Comparison of ENCODE assay signal across 26 cellular contexts in genomic region chr10:72132854-72133253, GRCh38. TPM values are rescaled to one million over a fixed set of nuclear protein-coding genes. Genes with fewer than 3 reads are reported as not detected.
DNase-seq lines count a peak whose midpoint lies in the region; ATAC-seq, FAIRE-seq and TF ChIP-seq lines count a peak whose summit lies in the region.
"Had no signal": no experiment of that assay in that cellular context is flagged by ENCODE, and none has a peak within 500 bp of the region (broad histone marks: within the 10 kb centered on the region; RNA-seq: fewer than 3 reads in every experiment).

No MANE protein-coding gene starts in this region.

- CTCF ChIA-PET in CD4-positive, alpha-beta T cell (lab: Charles Lee) = interaction anchor here (0.6 to 1.4 kb wide), 5 partner anchors 34 to 204 kb away, joined by 3 to 5 read pairs (median 3); no protein-coding TSS in a partner anchor
- CTCF ChIA-PET in GM12878 (lab: Yijun Ruan, JAX) = interaction anchor here (0.9 to 6.5 kb wide), 31 partner anchors 9 to 237 kb away, joined by 3 to 127 read pairs (median 6); partner anchors contain the start of genes ANAPC16 and ASCC1

- BruUV-seq in GM12878 (replicated peaks; lab: Mats Ljungman, UMichigan) = TSS peak; percentile 58

- RAD21 ChIA-PET in GM12878 (lab: Charles Lee; ENCODE audit: unreplicated experiment) = interaction anchor here (0.6 to 6.3 kb wide), 31 partner anchors 9 to 282 kb away, joined by 3 to 89 read pairs (median 5); partner anchors contain the start of genes ANAPC16, ASCC1, DDIT4 and PSAP

- H3K36me3 ChIP-seq in GM12878 (ENCODE audit: control insufficient read depth in 2 of 2, insufficient read depth in 2 of 2, low read length in 1 of 2) = peaks cover 2 to 4% of the 10 kb centered on the region in 2 experiments; a peak in 3 of 4 replicates
- no peaks in the 10 kb centered on the region for H3K36me3 ChIP-seq in uterus
- H3K36me3 ChIP-seq: HAP-1 had no signal

- H2AFZ ChIP-seq in GM12878 (ENCODE audit: control insufficient read depth, low read depth, low read length) = no peak overlapping the region
- H2AFZ ChIP-seq: PC-9 had no signal

- H3K4me1 Mint-ChIP-seq in CD4-positive, alpha-beta T cell (ENCODE audit: low read depth) = peaks cover 44% of the 10 kb centered on the region
- H3K4me1 Mint-ChIP-seq in stimulated activated effector memory CD8-positive, alpha-beta T cell treated with anti-CD3 and anti-CD28 coated beads, Interleukin-12 subunit alpha, Interleukin-12 subunit beta, amount 100 ng/mL, for 72 hours = peaks cover 29% of the 10 kb centered on the region
- H3K4me1 Mint-ChIP-seq: mesothelial cell of epicardium had no signal

- no peaks in the 10 kb centered on the region for H3K9me3 ChIP-seq in CD4-positive, alpha-beta T cell (ENCODE audit: control insufficient read depth, low read length)
- H3K9me3 ChIP-seq in GM12878 (replicated peaks; ENCODE audit: control insufficient read depth, insufficient read depth, low read length) = peaks cover 4% of the 10 kb centered on the region; the same call in 2 of the 3 replicates
- H3K9me3 ChIP-seq in uterus = no peaks in the 10 kb centered on the region
- H3K9me3 ChIP-seq: HAP-1, thoracic aorta had no signal

- no peak overlapping the region; the same call in 1 of the 2 replicates for H3K9ac ChIP-seq in GM12878 (ENCODE audit: control insufficient read depth, insufficient read depth, low read length)

- SMC1A ChIA-PET in GM12878 (lab: Charles Lee; ENCODE audit: uncharacterized antibody, unreplicated experiment) = interaction anchor here (0.5 to 10.7 kb wide), 38 partner anchors 8 to 1987 kb away, joined by 3 to 168 read pairs (median 5); partner anchors contain the start of genes ANAPC16, ASCC1, DDIT4 and TYSND1

- no peaks in the 10 kb centered on the region for H4K20me1 ChIP-seq in GM12878 (ENCODE audit: control insufficient read depth, insufficient read depth)

- ATAC-seq in CD4-positive, alpha-beta T cell (ENCODE audit: poor library complexity) = no peak
- ATAC-seq in GM18861 (IDR thresholded peaks at IDR 0.05; ENCODE audit: unreplicated experiment) = peak; percentile 3
- ATAC-seq in HG02852 (IDR thresholded peaks at IDR 0.05; ENCODE audit: unreplicated experiment) = peak; percentile 25
- peak; percentile 56 for ATAC-seq in GM12878
- no peak for ATAC-seq in stimulated activated effector memory CD8-positive, alpha-beta T cell treated with anti-CD3 and anti-CD28 coated beads, Interleukin-12 subunit alpha, Interleukin-12 subunit beta, amount 100 ng/mL, for 72 hours
- ATAC-seq in HG02885 (IDR thresholded peaks at IDR 0.05; ENCODE audit: poor library complexity, unreplicated experiment) = no peak

- DNase-seq in CD4-positive, alpha-beta T cell = no peak
- DNase-seq in GM12878 (ENCODE audit: low read depth, low spot score) (peak; percentile 15), NCI-H1436 treated with DMSO at 0.1 percent for 48 hours (lab: John Stamatoyannopoulos, UW) (no peak), uterus (no peak)
- DNase-seq in stimulated activated effector memory CD8-positive, alpha-beta T cell treated with anti-CD3 and anti-CD28 coated beads, Interleukin-12 subunit alpha, Interleukin-12 subunit beta, amount 100 ng/mL, for 72 hours (ENCODE audit: low spot score in 2 of 2) = no peak
- DNase-seq: activated T-cell treated with anti-CD3 and anti-CD28 coated beads for 4 hours; effector memory CD4-positive, alpha-beta T cell; natural killer cell; NCI-H1436; NCI-H2107; NCI-H446 treated with DMSO at 0.1 percent for 48 hours; retina; SHP77; stimulated activated CD4-positive, alpha-beta T cell treated with anti-CD3 and anti-CD28 coated beads, Interleukin-2, amount 100 ng/mL, for 24 hours had no signal

- H3K4me2 ChIP-seq in GM12878 (ENCODE audit: control insufficient read depth, insufficient read depth) = peak overlapping the region; percentile 47
- H3K4me2 ChIP-seq: PC-9, smooth muscle cell had no signal

- no peak overlapping the region for H3K27ac ChIP-seq in CD4-positive, alpha-beta T cell (ENCODE audit: low read depth, low read length)
- H3K27ac ChIP-seq in GM12878 (ENCODE audit: control insufficient read depth, insufficient read depth) = peak overlapping the region; percentile 75
- no peak overlapping the region for H3K27ac ChIP-seq in uterus
- H3K27ac ChIP-seq: PC-9, thoracic aorta had no signal

- no peaks in the 10 kb centered on the region for H3K27me3 ChIP-seq in CD4-positive, alpha-beta T cell (ENCODE audit: control insufficient read depth, insufficient read depth, low read length)
- H3K27me3 ChIP-seq in GM12878 (replicated peaks in 1 of 2; ENCODE audit: control insufficient read depth in 2 of 2, insufficient read depth in 2 of 2, low read length in 1 of 2) = no peaks in the 10 kb centered on the region
- no peaks in the 10 kb centered on the region for H3K27me3 ChIP-seq in uterus

- peak in 1 of 2 experiments; percentile 47; a peak in 1 of 4 replicates for TF ChIP-seq EP300 in GM12878 (IDR thresholded peaks at IDR 0.05; ENCODE audit: borderline replicate concordance in 1 of 2, control insufficient read depth in 1 of 2, low read depth in 2 of 2, low read length in 2 of 2)

- intact Hi-C loops in CD4-positive, alpha-beta T cell (cut with DNase I, micrococcal nuclease) = loop anchor here in 1 of 2 experiments (2.0 kb wide), 2 partner anchors 90 to 208 kb away; no protein-coding TSS in a partner anchor
- intact Hi-C loops in GM12878 (cut with micrococcal nuclease; ENCODE audit: unreplicated experiment) (loop anchor here (1.0 to 2.0 kb wide), 5 partner anchors 30 to 202 kb away; no protein-coding TSS in a partner anchor), uterus (cut with DNase I; ENCODE audit: low total_unique reads) (no loop called here)

- peaks cover 42% of the 10 kb centered on the region for H3K4me1 ChIP-seq in GM12878 (ENCODE audit: control insufficient read depth, insufficient read depth, low read length)
- H3K4me1 ChIP-seq in uterus = no peaks in the 10 kb centered on the region

- no peaks in the 10 kb centered on the region for H3K79me2 ChIP-seq in GM12878 (ENCODE audit: control insufficient read depth, insufficient read depth, low read length)

- POLR2A ChIA-PET in CD4-positive, alpha-beta T cell (lab: Charles Lee) = interaction anchor here (0.8 to 1.6 kb wide), 4 partner anchors 25 to 202 kb away, joined by 3 to 10 read pairs (median 3); partner anchors contain the start of gene SPOCK2
- POLR2A ChIA-PET in GM12878 (lab: Charles Lee) = interaction anchor here (0.8 to 2.7 kb wide), 16 partner anchors 12 to 205 kb away, joined by 3 to 18 read pairs (median 6); partner anchors contain the start of genes ANAPC16 and ASCC1

- in situ Hi-C loops in GM12878 (cut with MboI) = loop anchor here (5.0 kb wide), 1 partner anchor 204 kb away; no protein-coding TSS in a partner anchor

- no peak for TF ChIP-seq CTCF in CD4-positive, alpha-beta T cell (IDR thresholded peaks at IDR 0.05)
- TF ChIP-seq CTCF in GM12878 (IDR thresholded peaks at IDR 0.05 in 2 of 3, conservative IDR thresholded peaks at IDR 0.05 in 1 of 3; ENCODE audit: control insufficient read depth in 2 of 3, extremely low read depth in 1 of 3, insufficient read depth in 1 of 3, low read depth in 3 of 3, low read length in 3 of 3) (no peak), uterus (IDR thresholded peaks at IDR 0.05) (no peak)

- 17% methylated on average over 4 of the region's 4 CpGs for WGBS in GM12878 (ENCODE audit: insufficient coverage, insufficient replicate concordance, low lambda C conversion rate, missing lambda C conversion rate)

- H3K27me3 Mint-ChIP-seq in CD4-positive, alpha-beta T cell = no peaks in the 10 kb centered on the region
- H3K27me3 Mint-ChIP-seq: activated CD4-positive, alpha-beta memory T cell treated with anti-CD3 and anti-CD28 coated beads for 36 hours had no signal

- TF ChIP-seq POLR2A in GM12878 (IDR thresholded peaks at IDR 0.05; ENCODE audit: low read depth, low read length) = no peak
- no peak for TF ChIP-seq POLR2A in uterus (IDR thresholded peaks at IDR 0.05)

- H3K36me3 Mint-ChIP-seq in CD4-positive, alpha-beta T cell (ENCODE audit: low read depth) = peaks cover 11% of the 10 kb centered on the region
- peaks cover 26% of the 10 kb centered on the region for H3K36me3 Mint-ChIP-seq in stimulated activated effector memory CD8-positive, alpha-beta T cell treated with anti-CD3 and anti-CD28 coated beads, Interleukin-12 subunit alpha, Interleukin-12 subunit beta, amount 100 ng/mL, for 72 hours
- H3K36me3 Mint-ChIP-seq: natural killer cell had no signal

- H3K4me3 Mint-ChIP-seq in CD4-positive, alpha-beta T cell = no peak overlapping the region
- no peak overlapping the region for H3K4me3 Mint-ChIP-seq in stimulated activated effector memory CD8-positive, alpha-beta T cell treated with anti-CD3 and anti-CD28 coated beads, Interleukin-12 subunit alpha, Interleukin-12 subunit beta, amount 100 ng/mL, for 72 hours
- H3K4me3 Mint-ChIP-seq: activated CD4-positive, alpha-beta memory T cell treated with anti-CD3 and anti-CD28 coated beads for 36 hours; CD14-positive monocyte; mesothelial cell of epicardium; natural killer cell had no signal

- H3K27ac Mint-ChIP-seq in CD4-positive, alpha-beta T cell = peak overlapping the region; percentile 45
- H3K27ac Mint-ChIP-seq in stimulated activated effector memory CD8-positive, alpha-beta T cell treated with anti-CD3 and anti-CD28 coated beads, Interleukin-12 subunit alpha, Interleukin-12 subunit beta, amount 100 ng/mL, for 72 hours = no peak overlapping the region
- H3K27ac Mint-ChIP-seq: activated CD4-positive, alpha-beta memory T cell treated with anti-CD3 and anti-CD28 coated beads for 36 hours; mesothelial cell of epicardium; natural killer cell had no signal

- H3K4me3 ChIP-seq in GM12878 (0 out of 2 replicates have a peak overlapping the region, but pooled peaks have one; percentile 4), uterus (no peak overlapping the region)
- H3K4me3 ChIP-seq: HAP-1, PC-9, smooth muscle cell, thoracic aorta had no signal

- no peaks in the 10 kb centered on the region for H3K9me3 Mint-ChIP-seq in CD4-positive, alpha-beta T cell
- H3K9me3 Mint-ChIP-seq in stimulated activated effector memory CD8-positive, alpha-beta T cell treated with anti-CD3 and anti-CD28 coated beads, Interleukin-12 subunit alpha, Interleukin-12 subunit beta, amount 100 ng/mL, for 72 hours = no peaks in the 10 kb centered on the region
- H3K9me3 Mint-ChIP-seq: activated CD4-positive, alpha-beta memory T cell treated with anti-CD3 and anti-CD28 coated beads for 36 hours; mesothelial cell of epicardium; natural killer cell had no signal

- FAIRE-seq in GM12878 (lab: Jason Lieb, UNC) = no peak
- FAIRE-seq: bronchial epithelial cell, colon had no signal

- no peak for TF ChIP-seq RAD21 in GM12878 (IDR thresholded peaks at IDR 0.05; ENCODE audit: insufficient read depth, low read depth, low read length)

RNA-seq across cellular contexts. Expression of gene SPOCK2, which starts 44.5 kb away (rescaled TPM):
- 100 to 1,000 TPM; 976 to 998 TPM for total RNA-seq in CD4-positive, alpha-beta T cell
- 1.5 and 2.0 TPM in 2 replicates for total RNA-seq in GM12878 (2013; cell fraction: nucleolus; rRNA removed)
- total RNA-seq in GM12878 (2014; rRNA removed) = 0.40 and 0.65 TPM in 2 replicates
- total RNA-seq in GM12878 (2014; rRNA removed; fragmentation: Illumina TruSeq; extraction: Trizol) = 0.28 and 0.31 TPM in 2 replicates
- 1.3 and 1.5 TPM in 2 replicates for total RNA-seq in GM12878 (2021)
- polyA plus RNA-seq in GM12878 (2011; ENCODE audit: low read depth) = 0.35 TPM
- polyA plus RNA-seq in GM12878 (2011; rRNA removed) = 0.53 and 0.83 TPM in 2 replicates
- 1.4 and 1.7 TPM in 2 replicates for polyA plus RNA-seq in GM12878 (2011; cell fraction: cytosol; rRNA removed)
- 1.5 and 1.8 TPM in 2 replicates for polyA plus RNA-seq in GM12878 (2011; cell fraction: nucleus; rRNA removed)
- 0.41 TPM in 2 replicates for polyA plus RNA-seq in GM12878 (2012)
- polyA plus RNA-seq in GM12878 (2014; fragmentation: Illumina TruSeq; extraction: Trizol) = 0.06 and 0.47 TPM in 2 replicates
- polyA plus RNA-seq in GM12878 (2014; fragmentation: Nextera tagmentation; extraction: Ambion mirVana) = under 1 TPM; 0.02 TPM
- polyA plus RNA-seq in GM12878 (2014; rRNA removed) = 0.76 and 0.96 TPM in 2 replicates
- under 1 TPM; 0.69 to 0.74 TPM for polyA plus RNA-seq in GM12878 (2016; fragmentation: Nextera tagmentation; extraction: Ambion mirVana)
- polyA minus RNA-seq in GM12878 (2011; rRNA and poly(A)+ RNA removed) = 1.3 and 2.2 TPM in 2 replicates
- polyA minus RNA-seq in GM12878 (2011; cell fraction: cytosol; rRNA and poly(A)+ RNA removed) = 0.52 and 1.3 TPM in 2 replicates
- 1.2 and 2.4 TPM in 2 replicates for polyA minus RNA-seq in GM12878 (2011; cell fraction: nucleus; rRNA and poly(A)+ RNA removed)
- total RNA-seq in uterus = 10 to 100 TPM in 1 of 4 donors, 1 to 10 TPM in 3; 1.8 to 18.7 (median 4.5) TPM
- polyA plus RNA-seq: smooth muscle cell had no signal

Comparison
In these comparisons a context has a peak if more than half of its experiments do, and no peak if none do; other contexts are left out.
1. ATAC-seq: peak in GM18861 (single experiment), HG02852 (single experiment) and GM12878 (single experiment); none in CD4-positive, alpha-beta T cell (single experiment), stimulated activated effector memory CD8-positive, alpha-beta T cell treated with anti-CD3 and anti-CD28 coated beads, Interleukin-12 subunit alpha, Interleukin-12 subunit beta, amount 100 ng/mL, for 72 hours (single experiment) and HG02885 (single experiment).
2. RNA of gene SPOCK2, which starts 44.5 kb away (total RNA-seq): 976 to 998 TPM in CD4-positive, alpha-beta T cell; 1.8 to 18.7 TPM in uterus and 0.28 to 2.0 TPM in GM12878; every median in the first group is over 10 times any median in the second.